Comparison of ENCODE assay signal across 13 cellular contexts in genomic region chr15:81189583-81190283, GRCh38. TPM values are rescaled to one million over a fixed set of nuclear protein-coding genes. Genes with fewer than 3 reads are reported as not detected.
DNase-seq lines count a peak whose midpoint lies in the region; FAIRE-seq and TF ChIP-seq lines count a peak whose summit lies in the region.
"Had no signal": no experiment of that assay in that cellular context is flagged by ENCODE, and none has a peak within 500 bp of the region (broad histone marks: within the 10 kb centered on the region; RNA-seq: fewer than 3 reads in every experiment).

No MANE protein-coding gene starts in this region.

- 53 to 72% (median 62%) methylated on average over 11 of the region's 11 CpGs for WGBS in spleen, 5 donors

- H4K20me1 ChIP-seq in astrocyte (ENCODE audit: insufficient read depth, low read length), result no peaks in the 10 kb centered on the region

- H3K27me3 ChIP-seq in astrocyte (ENCODE audit: insufficient read depth, low read length) (peaks cover 5% of the 10 kb centered on the region), left ventricle myocardium inferior (ENCODE audit: low read depth) (peaks cover under 1% of the 10 kb centered on the region), spleen (replicated peaks in 1 of 7) (no peaks in the 10 kb centered on the region)

- H3K4me3 ChIP-seq in astrocyte (ENCODE audit: insufficient read depth, low read depth, low read length) (no peak overlapping the region), left ventricle myocardium inferior (no peak overlapping the region), spleen (no peak overlapping the region)
- H3K4me3 ChIP-seq: PC-9 had no signal

- H3K27ac ChIP-seq in astrocyte (ENCODE audit: low read depth, low read length) (no peak overlapping the region), left ventricle myocardium inferior (replicated peaks) (peak overlapping the region; percentile 78), spleen (peak overlapping the region in 6 of 8 donors; percentile 44 to 74 (median 58))
- H3K27ac ChIP-seq: PC-9 had no signal

- peaks cover under 1% of the 10 kb centered on the region for H3K9me3 Mint-ChIP-seq in astrocyte (ENCODE audit: unreplicated experiment)
- H3K9me3 Mint-ChIP-seq: CD8-positive, alpha-beta memory T cell had no signal

- H3K79me2 ChIP-seq in astrocyte (ENCODE audit: insufficient read depth, low read length), result no peaks in the 10 kb centered on the region

- no peaks in the 10 kb centered on the region for H3K36me3 Mint-ChIP-seq in astrocyte (ENCODE audit: low read depth, unreplicated experiment)
- H3K36me3 Mint-ChIP-seq: CD8-positive, alpha-beta memory T cell had no signal

- H3K27ac Mint-ChIP-seq in astrocyte (ENCODE audit: unreplicated experiment), result peak overlapping the region; percentile 50

- no peak overlapping the region for H3K9ac ChIP-seq in astrocyte (ENCODE audit: low read length)

- FAIRE-seq in astrocyte (lab: Jason Lieb, UNC) (peak; percentile 23), D721Med (lab: Jason Lieb, UNC) (no peak)

- no peak overlapping the region for H3K4me3 Mint-ChIP-seq in astrocyte (ENCODE audit: unreplicated experiment)

- H3K9me3 ChIP-seq in astrocyte (ENCODE audit: insufficient read depth, low read depth, low read length) (no peaks in the 10 kb centered on the region), left ventricle myocardium inferior (replicated peaks) (no peaks in the 10 kb centered on the region), spleen (no peaks in the 10 kb centered on the region)

- peak; percentile 94 for DNase-seq in EH (ENCODE audit: low read depth)
- peak; percentile 86 for DNase-seq in astrocyte (ENCODE audit: low read depth)
- peak; percentile 77 for DNase-seq in left ventricle myocardium inferior
- DNase-seq in spleen, result no peak
- DNase-seq in D721Med (ENCODE audit: insufficient read length, low spot score), result no peak
- no peak for DNase-seq in ACHN
- DNase-seq in NCI-H446 (lab: John Stamatoyannopoulos, UW), result no peak
- no peak for DNase-seq in stimulated activated CD4-positive, alpha-beta T cell treated with anti-CD3 and anti-CD28 coated beads, Interleukin-2, amount 100 ng/mL, for 48 hours
- DNase-seq: activated naive CD4-positive, alpha-beta T cell treated with anti-CD3 and anti-CD28 coated beads, Interleukin-2, amount 50 U/mL, for 16 hours; CD8-positive, alpha-beta memory T cell; NCI-H1048; PC-9 had no signal

- in situ Hi-C loops in ACHN (cut with HindIII; ENCODE audit: low pct_ligation_motif_present, low pct_unique_long_range_greater_than_20kb, low sequenced_read_pairs), result no loop called here

- H3K4me1 ChIP-seq in astrocyte (ENCODE audit: insufficient read depth, low read length), result peaks cover 3% of the 10 kb centered on the region
- no peaks in the 10 kb centered on the region for H3K4me1 ChIP-seq in left ventricle myocardium inferior
- peaks cover 0 to 5% (median 0%) of the 10 kb centered on the region in 6 donors for H3K4me1 ChIP-seq in spleen

- TF ChIP-seq CTCF in astrocyte (IDR thresholded peaks at IDR 0.05; ENCODE audit: insufficient read depth, low read depth, low read length), result no peak
- no peak for TF ChIP-seq CTCF in left ventricle myocardium inferior (IDR thresholded peaks at IDR 0.05; ENCODE audit: borderline replicate concordance)
- TF ChIP-seq CTCF in spleen (IDR thresholded peaks at IDR 0.05 in 8 of 11, conservative IDR thresholded peaks at IDR 0.05 in 3 of 11), result no peak
- no peak for TF ChIP-seq CTCF in D721Med (IDR thresholded peaks at IDR 0.05; ENCODE audit: insufficient read depth, missing control alignments)

- no peak overlapping the region for H2AFZ ChIP-seq in astrocyte (ENCODE audit: low read depth, low read length)
- H2AFZ ChIP-seq: PC-9 had no signal

- H3K4me2 ChIP-seq in astrocyte (ENCODE audit: low read length), result peak overlapping the region; percentile 12
- H3K4me2 ChIP-seq: PC-9 had no signal

- H3K36me3 ChIP-seq in astrocyte (ENCODE audit: insufficient read depth, low read length) (no peaks in the 10 kb centered on the region), left ventricle myocardium inferior (no peaks in the 10 kb centered on the region), spleen (no peaks in the 10 kb centered on the region)

- intact Hi-C loops in left ventricle myocardium inferior (cut with micrococcal nuclease) (no loop called here), spleen (cut with DNase I; ENCODE audit: low total_unique reads) (no loop called here)

- no peak for TF ChIP-seq POLR2A in spleen (IDR thresholded peaks at IDR 0.05)

- H3K4me1 Mint-ChIP-seq in astrocyte (ENCODE audit: low read depth, unreplicated experiment), result peaks cover 7% of the 10 kb centered on the region
- H3K4me1 Mint-ChIP-seq: CD8-positive, alpha-beta memory T cell had no signal

- peaks cover 15% of the 10 kb centered on the region for H3K27me3 Mint-ChIP-seq in astrocyte (ENCODE audit: low read depth, unreplicated experiment)

RNA-seq across cellular contexts. Expression of gene IL16, which starts 6.9 kb away (rescaled TPM):
- total RNA-seq in astrocyte (0.24 and 0.36 TPM in 2 replicates), left ventricle myocardium inferior (3.8 TPM), spleen (100 to 1,000 TPM; 126 to 159 (median 130) TPM)
- 100 to 1,000 TPM in 2 of 3 donors, 10 to 100 TPM in 1; 93.9 to 114 (median 114) TPM for polyA plus RNA-seq in spleen

RNA-seq across cellular contexts. Expression of gene CFAP161, which starts 55.7 kb away (rescaled TPM):
- total RNA-seq in astrocyte (0.27 TPM in 1 of 2 replicates, not detected in the other), left ventricle myocardium inferior (0.91 TPM), spleen (1 to 10 TPM in 2 of 7 donors, under 1 TPM in 2, not detected in 3; 0.20 to 2.0 (median 1.1) TPM)
- polyA plus RNA-seq in spleen, result under 1 TPM; 0.06 to 0.48 (median 0.11) TPM
- total RNA-seq: CD8-positive, alpha-beta memory T cell; epithelial cell of proximal tubule had no signal
- polyA plus RNA-seq: CD8-positive, alpha-beta memory T cell had no signal

Comparison
In these comparisons a context has a peak if more than half of its experiments do, and no peak if none do; other contexts are left out.
1. DNase-seq: peak in EH (single experiment), astrocyte (single experiment) and left ventricle myocardium inferior (single experiment); none in spleen (single experiment), D721Med (single experiment), ACHN (single experiment), NCI-H446 (0 of 2) and stimulated activated CD4-positive, alpha-beta T cell treated with anti-CD3 and anti-CD28 coated beads, Interleukin-2, amount 100 ng/mL, for 48 hours (0 of 2).
2. RNA of gene IL16, which starts 6.9 kb away (total RNA-seq): 126 to 159 TPM in spleen; 3.8 TPM in left ventricle myocardium inferior (single experiment) and 0.24 to 0.36 TPM in astrocyte; every median in the first group is over 10 times any median in the second.